8 cellular contexts compared by ENCODE assay signal in genomic region chr3:19946832-19947548, GRCh38. TPM values are rescaled to one million over a fixed set of nuclear protein-coding genes. Genes with fewer than 3 reads are reported as not detected.
A peak's percentile ranks its signal among the peaks of the same experiment; 100 is the strongest.
DNase-seq lines count a peak whose midpoint lies in the region; TF ChIP-seq lines count a peak whose summit lies in the region.

Gene RAB5A (plus strand): TSS chr3:19947097. CDS start chr3:19950899, 3,802 bp downstream.

- H3K27me3 ChIP-seq in H9 (ENCODE audit: insufficient read depth, low read length) (no peaks in the 10 kb centered on the region), MG63 (no peaks in the 10 kb centered on the region)

- H3K27ac Mint-ChIP-seq in H9 (peak within 1 kb of the TSS; percentile 100), nephron (peak within 1 kb of the TSS; percentile 98 to 99 (median 99))
- peak within 1 kb of the TSS; percentile 98 for H3K27ac Mint-ChIP-seq in stimulated activated naive CD8-positive, alpha-beta T cell treated with anti-CD3 and anti-CD28 coated beads, Interleukin-15, Interleukin-2, amounts not matched to agents 100 ng/mL and 50 ng/mL, for 24 hours

- peak within 1 kb of the TSS; percentile 85 for H4K5ac ChIP-seq in H9 (ENCODE audit: insufficient read length, low read depth, low read length)

- H2BK12ac ChIP-seq in H9 (ENCODE audit: insufficient read length, low read depth, low read length), result peak within 1 kb of the TSS; percentile 82

- H3K9ac ChIP-seq in H9 (ENCODE audit: extremely low read depth, insufficient read length, low read length), result peak within 1 kb of the TSS; percentile 90

- H3K4me1 ChIP-seq in H9 (ENCODE audit: insufficient read depth, low read length), result no peaks in the 10 kb centered on the region; the same call in 1 of the 2 replicates

- H3K23me2 ChIP-seq in H9 (ENCODE audit: insufficient read length, low read depth, low read length, poor library complexity, severe bottlenecking), result peaks cover 4% of the 10 kb centered on the region

- peak within 1 kb of the TSS; percentile 90 for H2BK5ac ChIP-seq in H9 (ENCODE audit: insufficient read length, low read length)

- peak within 1 kb of the TSS; percentile 64 for H4K8ac ChIP-seq in H9 (replicated peaks; ENCODE audit: insufficient read length, low read depth, low read length)

- no peak for TF ChIP-seq CTCF in H9 (conservative IDR thresholded peaks at IDR 0.05)
- no peak for TF ChIP-seq CTCF in fibroblast of pulmonary artery (IDR thresholded peaks at IDR 0.05; ENCODE audit: low read length, missing control alignments)
- no peak for TF ChIP-seq CTCF in nephron (IDR thresholded peaks at IDR 0.05; ENCODE audit: unreplicated experiment in 3 of 3)

- H3K4me3 ChIP-seq in MG63 (peak within 1 kb of the TSS; percentile 86), fibroblast of pulmonary artery (replicated peaks; ENCODE audit: low read depth, low read length) (peak within 1 kb of the TSS; percentile 96)

- H3K4me3 Mint-ChIP-seq in H9 (peak within 1 kb of the TSS; percentile 99), nephron (peak within 1 kb of the TSS; percentile 93 to 100 (median 97))
- peak within 1 kb of the TSS; percentile 98 for H3K4me3 Mint-ChIP-seq in stimulated activated naive CD8-positive, alpha-beta T cell treated with anti-CD3 and anti-CD28 coated beads, Interleukin-15, Interleukin-2, amounts not matched to agents 100 ng/mL and 50 ng/mL, for 24 hours

- H4K20me1 ChIP-seq in H9 (ENCODE audit: control insufficient read depth, insufficient read depth, insufficient read length), result peaks cover 5% of the 10 kb centered on the region

- H2BK15ac ChIP-seq in H9 (ENCODE audit: low read depth, low read length), result no peak within 1 kb of the TSS

- peak within 1 kb of the TSS; percentile 62 for H3K27ac ChIP-seq in H9 (ENCODE audit: insufficient read length, low read depth, low read length)

- peaks cover 33 to 40% of the 10 kb centered on the region in 2 experiments for H3K4me1 Mint-ChIP-seq in H9
- peaks cover 34% of the 10 kb centered on the region for H3K4me1 Mint-ChIP-seq in nephron
- peaks cover 62% of the 10 kb centered on the region for H3K4me1 Mint-ChIP-seq in stimulated activated naive CD8-positive, alpha-beta T cell treated with anti-CD3 and anti-CD28 coated beads, Interleukin-15, Interleukin-2, amounts not matched to agents 100 ng/mL and 50 ng/mL, for 24 hours (ENCODE audit: low read depth)

- no CpG with 5 or more reads among the region's 73 CpGs for WGBS in H9 (ENCODE audit: extremely low coverage, insufficient read length, low lambda C conversion rate)

- H3K18ac ChIP-seq in H9 (ENCODE audit: insufficient read length, low read depth, low read length), result peak within 1 kb of the TSS; percentile 96

- no peaks in the 10 kb centered on the region for H3K9me3 ChIP-seq in H9 (ENCODE audit: control insufficient read depth, low read depth, low read length)
- H3K9me3 ChIP-seq in MG63, result no peaks in the 10 kb centered on the region

- H3K27me3 Mint-ChIP-seq in H9 (ENCODE audit: low read depth) (no peaks in the 10 kb centered on the region; the same call in 1 of the 2 replicates), nephron (ENCODE audit: low read depth) (no peaks in the 10 kb centered on the region)
- no peaks in the 10 kb centered on the region for H3K27me3 Mint-ChIP-seq in stimulated activated naive CD8-positive, alpha-beta T cell treated with anti-CD3 and anti-CD28 coated beads, Interleukin-15, Interleukin-2, amounts not matched to agents 100 ng/mL and 50 ng/mL, for 24 hours

- no peak within 1 kb of the TSS for H3K56ac ChIP-seq in H9 (ENCODE audit: insufficient read length, low read depth, low read length)

- H3K36me3 ChIP-seq in MG63, result peaks cover 10% of the 10 kb centered on the region; the same call in 1 of the 2 replicates

- H3K79me1 ChIP-seq in H9 (ENCODE audit: insufficient read depth, low read depth, low read length, poor library complexity, severe bottlenecking), result no peaks in the 10 kb centered on the region

- H3K4ac ChIP-seq in H9 (ENCODE audit: low read depth, low read length), result peak within 1 kb of the TSS; percentile 71; the same call in 1 of the 2 replicates

- peak within 1 kb of the TSS; percentile 91 for H3T11ph ChIP-seq in H9 (ENCODE audit: low read length)

- H3K9me3 Mint-ChIP-seq in H9 (peaks cover 2 to 5% of the 10 kb centered on the region in 2 experiments; a peak in 3 of 5 replicates), nephron (peaks cover 6% of the 10 kb centered on the region)
- H3K9me3 Mint-ChIP-seq in stimulated activated naive CD8-positive, alpha-beta T cell treated with anti-CD3 and anti-CD28 coated beads, Interleukin-15, Interleukin-2, amounts not matched to agents 100 ng/mL and 50 ng/mL, for 24 hours, result no peaks in the 10 kb centered on the region

- no peak within 1 kb of the TSS for H2AFZ ChIP-seq in H9 (ENCODE audit: low read length)

- peak within 1 kb of the TSS; percentile 82 for H3K4me2 ChIP-seq in H9 (ENCODE audit: insufficient read depth, insufficient read length, low read length)

- H3K79me2 ChIP-seq in H9 (ENCODE audit: insufficient read depth, low read length), result peaks cover 28% of the 10 kb centered on the region; the same call in 1 of the 2 replicates

- H3K23ac ChIP-seq in H9 (ENCODE audit: insufficient read length, low read depth, low read length), result no peak within 1 kb of the TSS

- H2BK120ac ChIP-seq in H9 (ENCODE audit: low read depth, low read length, poor library complexity, severe bottlenecking), result peak within 1 kb of the TSS; percentile 96

- H2AK5ac ChIP-seq in H9 (ENCODE audit: insufficient read length, low read length), result no peak within 1 kb of the TSS

- H3K36me3 Mint-ChIP-seq in H9 (ENCODE audit: insufficient read depth in 1 of 3, low read depth in 3 of 3), result peaks cover 9 to 28% (median 22%) of the 10 kb centered on the region in 3 experiments
- peaks cover 20% of the 10 kb centered on the region for H3K36me3 Mint-ChIP-seq in nephron (ENCODE audit: low read depth)
- H3K36me3 Mint-ChIP-seq in stimulated activated naive CD8-positive, alpha-beta T cell treated with anti-CD3 and anti-CD28 coated beads, Interleukin-15, Interleukin-2, amounts not matched to agents 100 ng/mL and 50 ng/mL, for 24 hours (ENCODE audit: low read depth), result peaks cover 15% of the 10 kb centered on the region

- peak within 1 kb of the TSS; percentile 54 for H4K91ac ChIP-seq in H9 (ENCODE audit: insufficient read length, low read depth, low read length)

- H2BK20ac ChIP-seq in H9 (ENCODE audit: low read depth, low read length, poor library complexity, severe bottlenecking), result peak within 1 kb of the TSS; percentile 15

- peak; percentile 97 for DNase-seq in ELR (ENCODE audit: low read depth)
- peak; percentile 99 for DNase-seq in H9
- peak; percentile 94 for DNase-seq in MG63
- DNase-seq in SHP77 treated with DMSO at 0.1 percent for 48 hours (lab: John Stamatoyannopoulos, UW), result peak; percentile 90
- DNase-seq in activated effector memory CD4-positive, alpha-beta T cell treated with anti-CD3 and anti-CD28 coated beads, Interleukin-2, amount 50 U/mL, for 16 hours, result peak; percentile 99
- peak; percentile 99 for DNase-seq in fibroblast of pulmonary artery (ENCODE audit: low read depth)

- H3K14ac ChIP-seq in H9 (ENCODE audit: insufficient read depth, low read length), result peak within 1 kb of the TSS; percentile 98

RNA-seq across cellular contexts. Expression of gene RAB5A, which starts in this region (rescaled TPM):
- 84.8 and 85.2 TPM in 2 replicates for total RNA-seq in H9 (2021)
- total RNA-seq in MG63 (2014; rRNA removed; shearing (Covaris generic); ENCODE audit: low replicate concordance), result 22.1 and 38.1 TPM in 2 replicates

Comparison
In these comparisons a context has a peak if more than half of its experiments do, and no peak if none do; other contexts are left out.
1. Peak in every context shown above with its lines: DNase-seq, H3K4me3 ChIP-seq and H3K27ac ChIP-seq.